ENCODE assay signal across 8 cellular contexts in genomic region chr9:2241461-2241874, GRCh38.
DNase-seq lines count a peak whose midpoint lies in the region; ATAC-seq, FAIRE-seq and TF ChIP-seq lines count a peak whose summit lies in the region.

No MANE protein-coding gene starts in this region.

- H3K27ac ChIP-seq in duodenal mucosa (ENCODE audit: low read depth, low read length) (no peak overlapping the region), transverse colon (peak overlapping the region in 2 of 4 donors; percentile 75 to 78)

- H3K36me3 ChIP-seq in duodenal mucosa (ENCODE audit: control insufficient read depth in 1 of 2, insufficient read depth in 2 of 2, low read length in 2 of 2) (no peaks in the 10 kb centered on the region), transverse colon (no peaks in the 10 kb centered on the region)

- no peak for TF ChIP-seq EP300 in transverse colon (IDR thresholded peaks at IDR 0.05; ENCODE audit: low read depth)

- TF ChIP-seq CTCF in AG09319 (IDR thresholded peaks at IDR 0.05; ENCODE audit: low read depth, low read length) (peak; percentile 35), transverse colon (IDR thresholded peaks at IDR 0.05) (peak in 2 of 5 experiments; percentile 5 to 19)

- H3K9ac ChIP-seq in duodenal mucosa (ENCODE audit: low read depth in 1 of 2, low read length in 2 of 2) = peak overlapping the region in 1 of 2 donors; percentile 44

- WGBS in transverse colon (ENCODE audit: low coverage in 1 of 2), 2 donors = 7 to 53% methylated on average over 3 to 11 of the region's 15 CpGs

- in situ Hi-C loops in transverse colon (cut with MboI; ENCODE audit: low pct_ligation_motif_present in 1 of 4, low pct_unique_long_range_greater_than_20kb in 1 of 4, low sequenced_read_pairs in 3 of 4) = loop anchor here in 1 of 4 donors (10.0 kb wide), 1 partner anchor 603 kb away; the partner anchor contains the start of gene PUM3

- no peak for FAIRE-seq in H54 (lab: Jason Lieb, UNC)

- intact Hi-C loops in transverse colon (cut with DNase I; ENCODE audit: low total_unique reads) = no loop called here

- DNase-seq in AG09319 (ENCODE audit: extremely low read depth, low read depth) (peak; percentile 50), NCI-H2227 treated with DMSO at 0.1 percent for 48 hours (lab: John Stamatoyannopoulos, UW) (peak; percentile 86), lung microvascular endothelial cell (ENCODE audit: low read depth in 2 of 2) (peak; percentile 86 to 89), transverse colon (no peak), H54 (ENCODE audit: insufficient read length, low spot score) (no peak)

- H3K9me3 ChIP-seq in duodenal mucosa (ENCODE audit: control insufficient read depth in 1 of 2, low read length in 2 of 2) = no peaks in the 10 kb centered on the region
- H3K9me3 ChIP-seq in transverse colon = no peaks in the 10 kb centered on the region

- peak overlapping the region; percentile 80 for H3K4me3 ChIP-seq in duodenal mucosa (ENCODE audit: low read depth in 1 of 2, low read length in 2 of 2)
- H3K4me3 ChIP-seq in transverse colon = peak overlapping the region in 3 of 4 donors; percentile 41 to 57 (median 42)

- peaks cover 0 to 8% of the 10 kb centered on the region in 2 donors for H3K27me3 ChIP-seq in duodenal mucosa (ENCODE audit: control insufficient read depth in 1 of 2, insufficient read depth in 2 of 2, low read length in 2 of 2)
- no peaks in the 10 kb centered on the region for H3K27me3 ChIP-seq in transverse colon

- H3K4me1 ChIP-seq in duodenal mucosa (ENCODE audit: control insufficient read depth in 1 of 2, insufficient read depth in 2 of 2, low read length in 2 of 2) (peaks cover 10 to 19% of the 10 kb centered on the region in 2 donors), transverse colon (peaks cover 0 to 16% (median 10%) of the 10 kb centered on the region in 4 donors)

- TF ChIP-seq POLR2A in transverse colon (IDR thresholded peaks at IDR 0.05) (no peak), H54 (IDR thresholded peaks at IDR 0.05; ENCODE audit: low read depth, low read length) (no peak)

- ATAC-seq in GM19351 (IDR thresholded peaks at IDR 0.05; ENCODE audit: unreplicated experiment) (peak; percentile 23), GM19035 (IDR thresholded peaks at IDR 0.05; ENCODE audit: unreplicated experiment) (no peak)

Comparison
In these comparisons a context has a peak if more than half of its experiments do, and no peak if none do; other contexts are left out.
1. DNase-seq: peak in AG09319 (single experiment), NCI-H2227 treated with DMSO at 0.1 percent for 48 hours (single experiment) and lung microvascular endothelial cell (2 of 2); none in transverse colon (single experiment) and H54 (single experiment).